In genomic region chr6:43517503-43518357, GRCh38 we compare ENCODE assay signal across 8 cellular contexts. TPM values are rescaled to one million over a fixed set of nuclear protein-coding genes. Genes with fewer than 3 reads are reported as not detected.
DNase-seq lines count a peak whose midpoint lies in the region; TF ChIP-seq lines count a peak whose summit lies in the region.

No MANE protein-coding gene starts in this region.

- peak overlapping the region in 1 of 2 experiments; percentile 70 for H3K23ac ChIP-seq in mesenchymal stem cell (ENCODE audit: low read length in 2 of 2)

- H3K14ac ChIP-seq in mesenchymal stem cell (ENCODE audit: low read length in 2 of 2): no peak overlapping the region

- H3K79me1 ChIP-seq in mesenchymal stem cell (replicated peaks; ENCODE audit: low read length, poor library complexity, severe bottlenecking): peaks cover 23% of the 10 kb centered on the region

- WGBS in mesenchymal stem cell: 17% methylated on average over 10 of the region's 10 CpGs

- DNase-seq in AG09309 (ENCODE audit: low read depth): no peak
- DNase-seq in HT-29 (ENCODE audit: low spot score): peak; percentile 26
- no peak for DNase-seq in astrocyte of the spinal cord (ENCODE audit: low read depth, low spot score)
- no peak for DNase-seq in mesenchymal stem cell
- DNase-seq in NCI-H526 treated with DMSO at 0.1 percent for 48 hours (lab: John Stamatoyannopoulos, UW): no peak
- no peak for DNase-seq in kidney tubule cell (ENCODE audit: low spot score)
- no peak for DNase-seq in C1 segment of cervical spinal cord (lab: John Stamatoyannopoulos, UW)
- no peak for DNase-seq in stimulated activated CD4-positive, alpha-beta T cell treated with anti-CD3 and anti-CD28 coated beads, Interleukin-2, amount 100 ng/mL, for 24 hours

- H3K4me2 ChIP-seq in mesenchymal stem cell (ENCODE audit: low read length, poor library complexity, severe bottlenecking): peak overlapping the region; percentile 62

- no peak overlapping the region for H2BK5ac ChIP-seq in mesenchymal stem cell (ENCODE audit: low read depth, low read length, poor library complexity, severe bottlenecking)

- peak overlapping the region; percentile 100 for H3K9ac ChIP-seq in mesenchymal stem cell (ENCODE audit: low read length)

- H3K4me3 ChIP-seq in AG09309 (ENCODE audit: control insufficient read depth, low read depth, low read length) (peak overlapping the region; percentile 99), astrocyte of the spinal cord (ENCODE audit: low read depth, low read length) (peak overlapping the region; percentile 99), mesenchymal stem cell (ENCODE audit: insufficient read depth in 1 of 2, low read depth in 1 of 2, low read length in 2 of 2) (peak overlapping the region; percentile 68 to 100)

- no peaks in the 10 kb centered on the region for H3K9me3 ChIP-seq in mesenchymal stem cell (ENCODE audit: control insufficient read depth, low read length)

- in situ Hi-C loops in astrocyte of the spinal cord (cut with HindIII; ENCODE audit: low sequenced_read_pairs): no loop called here

- no peak overlapping the region for H2BK12ac ChIP-seq in mesenchymal stem cell (ENCODE audit: low read length in 2 of 2)

- H4K8ac ChIP-seq in mesenchymal stem cell (ENCODE audit: low read length): peak overlapping the region; percentile 71

- H3K4me1 ChIP-seq in mesenchymal stem cell (ENCODE audit: control insufficient read depth, insufficient read depth, low read depth, low read length): peaks cover 9% of the 10 kb centered on the region

- no peak overlapping the region for H3K27ac ChIP-seq in mesenchymal stem cell (ENCODE audit: low read length, poor library complexity, severe bottlenecking)

- H3K27me3 ChIP-seq in mesenchymal stem cell (ENCODE audit: control insufficient read depth in 1 of 2, insufficient read depth in 1 of 2, low read length in 2 of 2): no peaks in the 10 kb centered on the region

- H3K18ac ChIP-seq in mesenchymal stem cell (ENCODE audit: low read depth in 1 of 2, low read length in 2 of 2): peak overlapping the region; percentile 16 to 26

- no peak overlapping the region for H4K91ac ChIP-seq in mesenchymal stem cell (ENCODE audit: low read length)

- peaks cover 50 to 66% of the 10 kb centered on the region in 2 experiments for H3K36me3 ChIP-seq in mesenchymal stem cell (ENCODE audit: control insufficient read depth in 1 of 2, insufficient read depth in 2 of 2, low read depth in 1 of 2, low read length in 2 of 2)

- H2BK15ac ChIP-seq in mesenchymal stem cell (ENCODE audit: low read depth, poor library complexity, severe bottlenecking): no peak overlapping the region

- H3K4ac ChIP-seq in mesenchymal stem cell (ENCODE audit: low read depth in 1 of 2, low read length in 2 of 2): peak overlapping the region; percentile 2 to 57

- H2BK120ac ChIP-seq in mesenchymal stem cell (ENCODE audit: low read depth, low read length): no peak overlapping the region

- H2AFZ ChIP-seq in mesenchymal stem cell (ENCODE audit: low read depth, low read length): peak overlapping the region; percentile 15

- TF ChIP-seq CTCF in AG09309 (IDR thresholded peaks at IDR 0.05; ENCODE audit: control insufficient read depth, insufficient read depth, low read depth, low read length, missing control alignments) (no peak), astrocyte of the spinal cord (IDR thresholded peaks at IDR 0.05; ENCODE audit: low read depth, low read length) (no peak)

- H2AK5ac ChIP-seq in mesenchymal stem cell (ENCODE audit: low read length, severe bottlenecking): peak overlapping the region; percentile 32

RNA-seq across cellular contexts. Expression of gene POLR1C, which starts 0.8 kb away (rescaled TPM):
- total RNA-seq in HT-29 (2014; rRNA removed; shearing (Covaris generic)): 42.4 and 56.0 TPM in 2 replicates
- polyA plus RNA-seq in mesenchymal stem cell (2013, experiment 1 of 2): 17.0 TPM
- 17.3 TPM for polyA plus RNA-seq in mesenchymal stem cell (2013, experiment 2 of 2)

RNA-seq across cellular contexts. Expression of gene YIPF3, which starts 1.0 kb away (rescaled TPM):
- 92.4 and 102 TPM in 2 replicates for total RNA-seq in HT-29 (2014; rRNA removed; shearing (Covaris generic))
- 171 TPM for polyA plus RNA-seq in mesenchymal stem cell (2013, experiment 1 of 2)
- 170 TPM for polyA plus RNA-seq in mesenchymal stem cell (2013, experiment 2 of 2)

RNA-seq across cellular contexts. Expression of gene LRRC73, which starts 7.6 kb away (rescaled TPM):
- 1.4 and 2.0 TPM in 2 replicates for total RNA-seq in HT-29 (2014; rRNA removed; shearing (Covaris generic))
- 0.44 TPM for polyA plus RNA-seq in mesenchymal stem cell (2013, experiment 1 of 2)
- 0.52 TPM for polyA plus RNA-seq in mesenchymal stem cell (2013, experiment 2 of 2)

RNA-seq across cellular contexts. Expression of gene TJAP1, which starts 40.4 kb away (rescaled TPM):
- total RNA-seq in HT-29 (2014; rRNA removed; shearing (Covaris generic)): 19.9 and 20.4 TPM in 2 replicates
- polyA plus RNA-seq in mesenchymal stem cell (2013, experiment 1 of 2): 18.3 TPM
- polyA plus RNA-seq in mesenchymal stem cell (2013, experiment 2 of 2): 18.3 TPM

RNA-seq across cellular contexts. Expression of gene XPO5, which starts 58.1 kb away (rescaled TPM):
- total RNA-seq in HT-29 (2014; rRNA removed; shearing (Covaris generic)): 65.9 and 71.0 TPM in 2 replicates
- polyA plus RNA-seq in mesenchymal stem cell (2013, experiment 1 of 2): 15.2 TPM
- 12.9 TPM for polyA plus RNA-seq in mesenchymal stem cell (2013, experiment 2 of 2)
